Comparison of ENCODE assay signal across 28 cellular contexts in the genomic region with DNA sequence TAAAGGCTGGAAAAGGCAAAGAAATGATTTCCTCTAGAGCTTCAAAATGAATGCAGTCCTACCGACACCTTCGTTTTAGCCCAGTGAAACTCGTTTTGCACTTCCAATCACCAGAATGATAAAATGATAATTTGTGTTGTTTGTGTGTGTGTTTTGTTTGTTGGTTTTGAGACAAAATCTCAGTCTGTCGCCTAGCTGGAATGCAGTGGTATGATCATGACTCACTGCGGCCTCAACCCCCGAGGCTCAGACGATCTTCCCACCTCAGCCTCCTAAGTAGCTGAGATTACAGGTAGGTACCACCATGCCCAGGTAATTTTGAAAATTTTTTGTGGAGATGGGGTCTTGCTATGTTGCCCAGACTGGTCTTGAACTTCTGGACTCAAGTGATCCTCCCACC. TPM values are rescaled to one million over a fixed set of nuclear protein-coding genes. Genes with fewer than 3 reads are reported as not detected.
"Had no signal": no experiment of that assay in that cellular context is flagged by ENCODE, and none has a peak within 500 bp of the region (broad histone marks: within the 10 kb centered on the region; RNA-seq: fewer than 3 reads in every experiment).

No MANE protein-coding gene starts in this region.

- H3K4me3 Mint-ChIP-seq: naive thymus-derived CD4-positive, alpha-beta T cell; natural killer cell treated with Interleukin-12 subunit alpha and Interleukin-12 subunit beta and Interleukin-15 and Interleukin-18, amount 100 ng/mL, for 72 hours; stimulated activated naive B cell treated with anti-CD40 and anti-IgM and Interleukin-4, amounts not matched to agents 10 μg/mL and 1 μg/mL and 100 μg/mL, for 72 hours had no signal

- H3K4me1 ChIP-seq: left ventricle myocardium inferior, right atrium auricular region, testis, uterus had no signal

- H3K4me3 ChIP-seq: hepatocyte, left ventricle myocardium inferior, lung, mucosa of descending colon, ovary, right atrium auricular region, right lobe of liver, smooth muscle cell, stomach, testis, thyroid gland, transverse colon, uterus had no signal

- H2AFZ ChIP-seq: hepatocyte had no signal

- H3K79me2 ChIP-seq: hepatocyte had no signal

- H3K27me3 ChIP-seq: hepatocyte, ovary, right atrium auricular region, right lobe of liver, testis, thyroid gland, transverse colon, uterus had no signal

- H3K9me3 Mint-ChIP-seq: natural killer cell treated with Interleukin-12 subunit alpha and Interleukin-12 subunit beta and Interleukin-15 and Interleukin-18, amount 100 ng/mL, for 72 hours had no signal

- H3K27ac ChIP-seq: hepatocyte, left ventricle myocardium inferior, ovary, right atrium auricular region, right lobe of liver, stomach, testis, thyroid gland, transverse colon, uterus had no signal

- ATAC-seq: mucosa of descending colon; naive thymus-derived CD4-positive, alpha-beta T cell; natural killer cell treated with Interleukin-12 subunit alpha and Interleukin-12 subunit beta and Interleukin-15 and Interleukin-18, amount 100 ng/mL, for 72 hours; right lobe of liver; stimulated activated naive B cell treated with anti-CD40 and anti-IgM and Interleukin-4, amounts not matched to agents 10 μg/mL and 1 μg/mL and 100 μg/mL, for 72 hours; stimulated activated naive CD8-positive, alpha-beta T cell treated with anti-CD3 and anti-CD28 coated beads, Interleukin-15, Interleukin-2, amounts not matched to agents 100 U/mL and 50 U/mL, for 24 hours had no signal

- H3K4me2 ChIP-seq: hepatocyte, smooth muscle cell had no signal

- H3K9me3 ChIP-seq: mucosa of descending colon, ovary, right lobe of liver, testis, thyroid gland, transverse colon, uterus had no signal

- H3K36me3 ChIP-seq: left ventricle myocardium inferior, ovary, right atrium auricular region, right lobe of liver, stomach, thyroid gland, transverse colon, uterus had no signal

- DNase-seq: islet precursor cell; left ventricle myocardium inferior; midbrain; mucosa of descending colon; naive thymus-derived CD4-positive, alpha-beta T cell; ovary; right lobe of liver; stimulated activated CD4-positive, alpha-beta T cell treated with anti-CD3 and anti-CD28 coated beads, Interleukin-12 subunit alpha, Interleukin-12 subunit beta, amount 100 ng/mL, for 4 hours; stimulated activated CD4-positive, alpha-beta T cell treated with anti-CD3 and anti-CD28 coated beads, Interleukin-15, amount 100 ng/mL, for 24 hours; stimulated activated CD4-positive, alpha-beta T cell treated with anti-CD3 and anti-CD28 coated beads, Interleukin-2, amount 100 ng/mL, for 24 hours; stimulated activated CD4-positive, alpha-beta T cell treated with anti-CD3 and anti-CD28 coated beads, Interleukin-4, amount 100 ng/mL, for 1 hour; stimulated activated naive B cell treated with anti-CD40 and anti-IgM and Interleukin-4, amounts not matched to agents 10 μg/mL and 1 μg/mL and 100 μg/mL, for 72 hours; stimulated activated naive CD8-positive, alpha-beta T cell treated with anti-CD3 and anti-CD28 coated beads, Interleukin-15, Interleukin-2, amounts not matched to agents 100 U/mL and 50 U/mL, for 24 hours; stomach; testis; thyroid gland; transverse colon; uterus had no signal

- H3K36me3 Mint-ChIP-seq: natural killer cell treated with Interleukin-12 subunit alpha and Interleukin-12 subunit beta and Interleukin-15 and Interleukin-18, amount 100 ng/mL, for 72 hours had no signal

- H3K27ac Mint-ChIP-seq: naive thymus-derived CD4-positive, alpha-beta T cell; natural killer cell treated with Interleukin-12 subunit alpha and Interleukin-12 subunit beta and Interleukin-15 and Interleukin-18, amount 100 ng/mL, for 72 hours; progenitor cell of endocrine pancreas; stimulated activated naive B cell treated with anti-CD40 and anti-IgM and Interleukin-4, amounts not matched to agents 10 μg/mL and 1 μg/mL and 100 μg/mL, for 72 hours had no signal

RNA-seq across cellular contexts. Expression of a gene that starts 3.4 kb away (rescaled TPM):
- total RNA-seq: hepatocyte; left ventricle myocardium inferior; myocyte; naive thymus-derived CD4-positive, alpha-beta T cell; natural killer cell treated with Interleukin-12 subunit alpha and Interleukin-12 subunit beta and Interleukin-15 and Interleukin-18, amount 100 ng/mL, for 72 hours; ovary; progenitor cell of endocrine pancreas; pulmonary artery endothelial cell; right atrium auricular region; skeletal muscle tissue; smooth muscle cell; uterus had no signal
- polyA plus RNA-seq: hepatocyte, neural cell, ovary, smooth muscle cell had no signal
